In the genomic region with DNA sequence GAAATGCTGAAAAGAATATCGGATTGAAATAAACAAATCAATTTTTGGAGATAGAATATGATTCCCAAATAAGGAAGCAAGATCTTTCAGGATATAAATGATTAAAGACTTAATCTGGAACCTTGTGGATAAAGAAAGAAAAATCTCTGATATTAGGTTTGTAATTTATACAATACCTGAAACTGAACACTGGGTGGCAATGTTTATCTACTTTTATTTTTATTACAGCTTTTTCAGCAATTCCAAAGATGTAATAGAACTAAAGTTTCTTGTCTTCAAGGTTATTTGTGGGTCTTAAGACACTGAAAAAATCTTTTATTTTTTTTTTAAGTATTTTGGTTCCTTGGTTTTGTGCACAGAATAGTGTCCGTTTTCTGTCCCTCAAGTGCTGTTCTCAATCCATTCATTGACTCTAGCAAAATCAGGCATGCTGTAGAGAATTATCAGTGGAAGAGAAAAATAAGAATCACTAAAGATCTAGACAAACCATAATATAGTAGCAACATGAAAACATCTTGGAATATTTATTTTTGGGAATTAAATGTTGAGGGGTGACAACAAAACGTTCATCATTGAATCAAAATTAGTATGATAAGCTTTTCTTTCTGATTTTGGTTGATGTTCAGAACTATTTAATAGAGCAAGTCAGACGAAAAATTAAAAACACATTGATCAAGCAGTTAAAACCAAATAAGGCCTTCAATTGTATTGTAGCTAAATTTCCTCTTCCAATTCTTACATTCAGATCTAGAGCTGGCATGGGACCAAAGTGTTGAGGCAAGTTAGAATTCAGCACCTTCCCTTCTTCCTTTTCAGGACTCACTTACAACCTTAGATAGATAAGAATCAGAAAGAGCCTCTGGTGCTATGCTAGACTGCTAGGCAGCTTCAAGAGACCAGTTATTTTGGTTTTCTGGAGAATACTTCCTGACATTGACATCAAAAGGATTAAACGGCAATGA, we compare ENCODE assay signal across 8 cellular contexts.
DNase-seq lines count a peak whose midpoint lies in the region; ATAC-seq and TF ChIP-seq lines count a peak whose summit lies in the region.

No MANE protein-coding gene starts in this region.

- no peak for TF ChIP-seq POLR2A in HCT116 (IDR thresholded peaks at IDR 0.05; ENCODE audit: borderline replicate concordance, extremely low read depth, insufficient read depth, insufficient read length)

- no peak overlapping the region for H2AFZ ChIP-seq in HCT116 (ENCODE audit: low read depth, low read length, poor library complexity, severe bottlenecking)
- peak overlapping the region; percentile 37; the same call in 1 of the 2 replicates for H2AFZ ChIP-seq in OCI-LY7 (ENCODE audit: low read length)

- TF ChIP-seq CTCF in HCT116 (IDR thresholded peaks at IDR 0.05 in 2 of 3, conservative IDR thresholded peaks at IDR 0.05 in 1 of 3; ENCODE audit: borderline replicate concordance in 1 of 3, insufficient read depth in 1 of 3, low read depth in 2 of 3, low read length in 2 of 3): peak; percentile 5 to 55 (median 27); a peak in 3 of 6 replicates
- peak; percentile 90 for TF ChIP-seq CTCF in OCI-LY7 (conservative IDR thresholded peaks at IDR 0.05; ENCODE audit: low read length)

- DNase-seq in AG20443 (ENCODE audit: low spot score) (peak; percentile 12), HCT116 (ENCODE audit: low read depth, low spot score) (peak; percentile 10), OCI-LY7 (ENCODE audit: low spot score) (peak; percentile 63), foreskin melanocyte (peak; percentile 3), D341Med (ENCODE audit: low spot score) (no peak), T-helper 9 cell (no peak), germinal center (ENCODE audit: low spot score) (no peak)

- H3K27me3 ChIP-seq in HCT116 (ENCODE audit: insufficient read depth, low read length): no peaks in the 10 kb centered on the region

- intact Hi-C loops in HCT116 (cut with micrococcal nuclease) (loop anchor here (1.0 kb wide), 1 partner anchor 238 kb away; no protein-coding TSS in a partner anchor), OCI-LY7 (cut with micrococcal nuclease; ENCODE audit: unreplicated experiment) (loop anchor here (1.0 to 10.0 kb wide), 5 partner anchors 89 to 525 kb away; no protein-coding TSS in a partner anchor)

- H3K36me3 ChIP-seq in HCT116 (ENCODE audit: control insufficient read depth in 1 of 2, insufficient read depth in 2 of 2, low read length in 2 of 2) (no peaks in the 10 kb centered on the region), OCI-LY7 (ENCODE audit: insufficient read depth, low read length) (no peaks in the 10 kb centered on the region)

- no TSS peak for BruUV-seq in HCT116 (replicated peaks; lab: Mats Ljungman, UMichigan)
- no TSS peak for BruUV-seq in OCI-LY7 (replicated peaks; lab: Mats Ljungman, UMichigan)

- H3K4me1 ChIP-seq in HCT116 (ENCODE audit: control insufficient read depth in 1 of 2, insufficient read depth in 2 of 2, low read length in 2 of 2) (no peaks in the 10 kb centered on the region), OCI-LY7 (ENCODE audit: insufficient read depth, low read length, poor library complexity, severe bottlenecking) (peaks cover 11% of the 10 kb centered on the region)

- H3K79me2 ChIP-seq in HCT116 (ENCODE audit: insufficient read depth, low read length) (no peaks in the 10 kb centered on the region), OCI-LY7 (ENCODE audit: insufficient read depth, low read depth, low read length) (no peaks in the 10 kb centered on the region)

- RAD21 ChIA-PET in HCT116 (lab: Charles Lee; ENCODE audit: low non-redundant PET in 1 of 2, low total read pairs in 2 of 2, uncharacterized antibody in 2 of 2, unreplicated experiment in 2 of 2): no interaction called here

- POLR2A ChIA-PET in HCT116 (lab: Charles Lee): no interaction called here
- POLR2A ChIA-PET in OCI-LY7 (lab: Charles Lee): interaction anchor here (0.8 to 1.2 kb wide), 6 partner anchors 9 to 207 kb away, joined by 3 to 5 read pairs (median 3); no protein-coding TSS in a partner anchor

- peak; percentile 53 for TF ChIP-seq RAD21 in HCT116 (IDR thresholded peaks at IDR 0.05; ENCODE audit: low read depth)

- H3K9me2 ChIP-seq in HCT116 (ENCODE audit: insufficient read depth) (no peaks in the 10 kb centered on the region), OCI-LY7 (ENCODE audit: insufficient read depth, low read length) (no peaks in the 10 kb centered on the region)

- H3K4me3 ChIP-seq in HCT116 (replicated peaks in 1 of 2; ENCODE audit: low read depth in 1 of 2, low read length in 2 of 2) (no peak overlapping the region), OCI-LY7 (ENCODE audit: low read depth, low read length, poor library complexity, severe bottlenecking) (no peak overlapping the region)

- CTCF ChIA-PET in HCT116 (lab: Charles Lee): interaction anchor here (1.2 to 2.6 kb wide), 6 partner anchors 106 to 243 kb away, joined by 3 to 17 read pairs (median 6); no protein-coding TSS in a partner anchor
- CTCF ChIA-PET in OCI-LY7 (lab: Charles Lee; ENCODE audit: unreplicated experiment): interaction anchor here (0.9 to 1.0 kb wide), 2 partner anchors 238 to 251 kb away, joined by 3 to 5 read pairs; no protein-coding TSS in a partner anchor

- H3K27ac ChIP-seq in HCT116 (ENCODE audit: low read depth, low read length) (no peak overlapping the region), OCI-LY7 (ENCODE audit: low read depth, low read length, poor library complexity, severe bottlenecking) (no peak overlapping the region)

- H3K9me3 ChIP-seq in HCT116 (ENCODE audit: control insufficient read depth in 1 of 2, insufficient read depth in 1 of 2, low read depth in 1 of 2, low read length in 2 of 2): no peaks in the 10 kb centered on the region
- peaks cover 4% of the 10 kb centered on the region; the same call in 1 of the 2 replicates for H3K9me3 ChIP-seq in OCI-LY7 (ENCODE audit: low read length)

- no peaks in the 10 kb centered on the region for H4K20me1 ChIP-seq in HCT116 (ENCODE audit: insufficient read depth)
- H4K20me1 ChIP-seq in OCI-LY7 (ENCODE audit: insufficient read depth, low read length): no peaks in the 10 kb centered on the region

- no peak overlapping the region for H3K9ac ChIP-seq in HCT116 (ENCODE audit: low read length)

- H3K4me2 ChIP-seq in HCT116 (ENCODE audit: low read length) (no peak overlapping the region), OCI-LY7 (ENCODE audit: low read length) (no peak overlapping the region; the same call in 1 of the 2 replicates)

- no peak for ATAC-seq in HCT116
- ATAC-seq in GM21447 (IDR thresholded peaks at IDR 0.05; ENCODE audit: unreplicated experiment): no peak

TF ChIP-seq in HCT116, 20 proteins besides CTCF, POLR2A, EP300 and RAD21:
- TF ChIP-seq, protein P1, sequence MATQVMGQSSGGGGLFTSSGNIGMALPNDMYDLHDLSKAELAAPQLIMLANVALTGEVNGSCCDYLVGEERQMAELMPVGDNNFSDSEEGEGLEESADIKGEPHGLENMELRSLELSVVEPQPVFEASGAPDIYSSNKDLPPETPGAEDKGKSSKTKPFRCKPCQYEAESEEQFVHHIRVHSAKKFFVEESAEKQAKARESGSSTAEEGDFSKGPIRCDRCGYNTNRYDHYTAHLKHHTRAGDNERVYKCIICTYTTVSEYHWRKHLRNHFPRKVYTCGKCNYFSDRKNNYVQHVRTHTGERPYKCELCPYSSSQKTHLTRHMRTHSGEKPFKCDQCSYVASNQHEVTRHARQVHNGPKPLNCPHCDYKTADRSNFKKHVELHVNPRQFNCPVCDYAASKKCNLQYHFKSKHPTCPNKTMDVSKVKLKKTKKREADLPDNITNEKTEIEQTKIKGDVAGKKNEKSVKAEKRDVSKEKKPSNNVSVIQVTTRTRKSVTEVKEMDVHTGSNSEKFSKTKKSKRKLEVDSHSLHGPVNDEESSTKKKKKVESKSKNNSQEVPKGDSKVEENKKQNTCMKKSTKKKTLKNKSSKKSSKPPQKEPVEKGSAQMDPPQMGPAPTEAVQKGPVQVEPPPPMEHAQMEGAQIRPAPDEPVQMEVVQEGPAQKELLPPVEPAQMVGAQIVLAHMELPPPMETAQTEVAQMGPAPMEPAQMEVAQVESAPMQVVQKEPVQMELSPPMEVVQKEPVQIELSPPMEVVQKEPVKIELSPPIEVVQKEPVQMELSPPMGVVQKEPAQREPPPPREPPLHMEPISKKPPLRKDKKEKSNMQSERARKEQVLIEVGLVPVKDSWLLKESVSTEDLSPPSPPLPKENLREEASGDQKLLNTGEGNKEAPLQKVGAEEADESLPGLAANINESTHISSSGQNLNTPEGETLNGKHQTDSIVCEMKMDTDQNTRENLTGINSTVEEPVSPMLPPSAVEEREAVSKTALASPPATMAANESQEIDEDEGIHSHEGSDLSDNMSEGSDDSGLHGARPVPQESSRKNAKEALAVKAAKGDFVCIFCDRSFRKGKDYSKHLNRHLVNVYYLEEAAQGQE (IDR thresholded peaks at IDR 0.05; ENCODE audit: low read depth): no peak
- TF ChIP-seq, protein P2, sequence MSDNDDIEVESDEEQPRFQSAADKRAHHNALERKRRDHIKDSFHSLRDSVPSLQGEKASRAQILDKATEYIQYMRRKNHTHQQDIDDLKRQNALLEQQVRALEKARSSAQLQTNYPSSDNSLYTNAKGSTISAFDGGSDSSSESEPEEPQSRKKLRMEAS (IDR thresholded peaks at IDR 0.05): no peak
- no peak for TF ChIP-seq TCF7L2 (IDR thresholded peaks at IDR 0.05; ENCODE audit: borderline replicate concordance, extremely low read depth, insufficient read depth, insufficient read length)
- no peak for TF ChIP-seq EZH2phosphoT487 (IDR thresholded peaks at IDR 0.05; ENCODE audit: borderline replicate concordance)

Comparison
In these comparisons a context has a peak if more than half of its experiments do, and no peak if none do; other contexts are left out.
1. DNase-seq: peak in AG20443 (single experiment), HCT116 (single experiment), OCI-LY7 (single experiment) and foreskin melanocyte (single experiment); none in D341Med (single experiment), T-helper 9 cell (single experiment) and germinal center (single experiment).